In the genomic region with DNA sequence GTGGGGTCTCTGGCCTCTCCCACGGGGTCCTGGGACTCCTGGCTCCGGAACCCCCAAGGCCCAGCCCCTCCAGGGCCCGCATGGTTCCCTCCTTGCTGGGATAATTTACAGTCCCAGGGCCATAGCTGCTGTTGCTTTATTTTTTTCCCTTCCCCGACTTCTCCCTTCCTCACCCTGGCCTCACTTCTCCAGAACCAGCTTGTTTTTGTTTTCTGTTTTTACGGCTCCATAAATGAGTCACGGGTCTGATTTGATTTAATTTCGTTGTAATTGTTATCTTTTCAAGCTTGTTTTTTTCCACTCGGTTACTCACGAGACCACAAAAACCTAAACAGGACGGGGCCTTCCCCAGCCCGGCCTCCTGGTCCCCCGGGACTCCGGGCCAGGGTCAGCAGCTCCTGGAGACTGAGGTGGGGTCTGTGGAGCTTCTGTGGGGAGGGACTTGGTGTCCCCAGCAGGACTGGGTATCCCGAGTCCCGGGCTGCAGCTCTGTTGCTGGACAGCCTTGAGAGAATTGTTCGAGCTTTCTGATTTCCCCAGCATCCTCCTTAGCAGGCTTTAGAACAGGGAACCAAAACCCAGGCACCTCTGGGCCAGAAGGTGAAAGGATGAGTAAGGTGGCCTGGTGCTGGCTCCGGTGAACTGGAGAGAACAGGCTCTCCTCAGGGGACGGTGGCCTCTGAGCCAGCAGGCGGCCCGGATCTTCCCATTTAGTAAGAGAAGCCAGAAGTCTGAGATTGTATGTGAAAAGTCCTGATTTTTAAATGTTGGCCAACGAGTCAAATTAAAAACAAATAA, we compare ENCODE assay signal across 8 cellular contexts.
DNase-seq lines count a peak whose midpoint lies in the region; ATAC-seq and TF ChIP-seq lines count a peak whose summit lies in the region.

No MANE protein-coding gene starts in this region.

- H3K27ac Mint-ChIP-seq in mesothelial cell of epicardium = peak overlapping the region; percentile 92

- no peaks in the 10 kb centered on the region for H3K27me3 ChIP-seq in GM06990 (replicated peaks; ENCODE audit: control insufficient read depth, insufficient read depth, low read length)

- peak; percentile 65 for DNase-seq in GM06990 (ENCODE audit: extremely low read depth, insufficient read length)
- DNase-seq in astrocyte of the hippocampus (ENCODE audit: low read depth, low spot score) = peak; percentile 59
- no peak for DNase-seq in mesothelial cell of epicardium (ENCODE audit: low spot score in 2 of 2, unreplicated experiment in 2 of 2)
- no peak for DNase-seq in NK-92 treated with Interleukin-12 subunit alpha and Interleukin-12 subunit beta, amount 100 ng/mL, for 24 hours (lab: John Stamatoyannopoulos, UW)
- DNase-seq in iPS-NIHi7 (ENCODE audit: extremely low spot score) = no peak
- DNase-seq in NK-92 (lab: John Stamatoyannopoulos, UW; ENCODE audit: unreplicated experiment) = no peak
- no peak for DNase-seq in cerebellum (ENCODE audit: low spot score)

- no peaks in the 10 kb centered on the region for H3K36me3 Mint-ChIP-seq in mesothelial cell of epicardium

- no peaks in the 10 kb centered on the region for H3K9me3 Mint-ChIP-seq in mesothelial cell of epicardium

- peaks cover 25% of the 10 kb centered on the region for H3K4me1 Mint-ChIP-seq in mesothelial cell of epicardium

- no peak for TF ChIP-seq CTCF in GM06990 (IDR thresholded peaks at IDR 0.05; ENCODE audit: insufficient read depth, low read length, poor library complexity, severe bottlenecking)
- TF ChIP-seq CTCF in mesothelial cell of epicardium (IDR thresholded peaks at IDR 0.05; ENCODE audit: unreplicated experiment) = no peak

- no peak overlapping the region for H3K4me3 Mint-ChIP-seq in mesothelial cell of epicardium

- ATAC-seq in HG02870 (IDR thresholded peaks at IDR 0.05; ENCODE audit: unreplicated experiment) = peak; percentile 58

- no peak overlapping the region for H3K4me3 ChIP-seq in GM06990 (replicated peaks; ENCODE audit: low read depth, low read length)

- peaks cover 1% of the 10 kb centered on the region for H3K27me3 Mint-ChIP-seq in mesothelial cell of epicardium (ENCODE audit: low read depth)

- no peaks in the 10 kb centered on the region for H3K36me3 ChIP-seq in GM06990 (ENCODE audit: control insufficient read depth, insufficient read depth, low read length)

Comparison
In these comparisons a context has a peak if more than half of its experiments do, and no peak if none do; other contexts are left out.
1. DNase-seq: peak in GM06990 (single experiment) and astrocyte of the hippocampus (single experiment); none in mesothelial cell of epicardium (0 of 2), NK-92 treated with Interleukin-12 subunit alpha and Interleukin-12 subunit beta, amount 100 ng/mL, for 24 hours (single experiment), iPS-NIHi7 (single experiment), NK-92 (single experiment) and cerebellum (single experiment).